In genomic region chr17:19270951-19271611, GRCh38 we compare ENCODE assay signal across 9 cellular contexts. TPM values are rescaled to one million over a fixed set of nuclear protein-coding genes. Genes with fewer than 3 reads are reported as not detected.
A peak's percentile ranks its signal among the peaks of the same experiment; 100 is the strongest.
DNase-seq lines count a peak whose midpoint lies in the region; ATAC-seq and TF ChIP-seq lines count a peak whose summit lies in the region.
"Had no signal": no experiment of that assay in that cellular context is flagged by ENCODE, and none has a peak within 500 bp of the region (broad histone marks: within the 10 kb centered on the region; RNA-seq: fewer than 3 reads in every experiment).

No MANE protein-coding gene starts in this region.

- BruUV-seq in OCI-LY7 (replicated peaks; lab: Mats Ljungman, UMichigan): no TSS peak

- H3K4me1 ChIP-seq in OCI-LY7 (ENCODE audit: insufficient read depth, low read length, poor library complexity, severe bottlenecking): peaks cover 49% of the 10 kb centered on the region
- peaks cover 31% of the 10 kb centered on the region for H3K4me1 ChIP-seq in mucosa of descending colon (ENCODE audit: low read depth)
- peaks cover 4% of the 10 kb centered on the region; the same call in 1 of the 2 replicates for H3K4me1 ChIP-seq in BE2C

- H2AFZ ChIP-seq in OCI-LY7 (ENCODE audit: low read length): no peak overlapping the region

- no peaks in the 10 kb centered on the region for H3K9me2 ChIP-seq in OCI-LY7 (ENCODE audit: insufficient read depth, low read length)

- peak overlapping the region; percentile 55 for H3K4me2 ChIP-seq in OCI-LY7 (ENCODE audit: low read length)

- peaks cover 6% of the 10 kb centered on the region; the same call in 1 of the 2 replicates for H3K79me2 ChIP-seq in OCI-LY7 (ENCODE audit: insufficient read depth, low read depth, low read length)

- no peaks in the 10 kb centered on the region for H4K20me1 ChIP-seq in OCI-LY7 (ENCODE audit: insufficient read depth, low read length)

- H3K27ac ChIP-seq in OCI-LY7 (ENCODE audit: low read depth, low read length, poor library complexity, severe bottlenecking): peak overlapping the region; percentile 27
- H3K27ac ChIP-seq: epithelial cell of prostate had no signal

- H3K4me3 ChIP-seq in HFF-Myc (replicated peaks; ENCODE audit: low read depth, low read length) (no peak overlapping the region), OCI-LY7 (ENCODE audit: low read depth, low read length, poor library complexity, severe bottlenecking) (peak overlapping the region; percentile 10), mucosa of descending colon (no peak overlapping the region), BE2C (ENCODE audit: low read depth, low read length) (no peak overlapping the region)

- H3K9me3 ChIP-seq in OCI-LY7 (ENCODE audit: low read length) (no peaks in the 10 kb centered on the region), mucosa of descending colon (no peaks in the 10 kb centered on the region), BE2C (no peaks in the 10 kb centered on the region)

- H3K36me3 ChIP-seq in OCI-LY7 (ENCODE audit: insufficient read depth, low read length): no peaks in the 10 kb centered on the region
- H3K36me3 ChIP-seq in mucosa of descending colon (ENCODE audit: low read depth): no peaks in the 10 kb centered on the region
- no peaks in the 10 kb centered on the region for H3K36me3 ChIP-seq in BE2C

- POLR2A ChIA-PET in OCI-LY7 (lab: Charles Lee): interaction anchor here (0.5 to 1.0 kb wide), 2 partner anchors 9 to 16 kb away, joined by 4 to 5 read pairs; no protein-coding TSS in a partner anchor

- CTCF ChIA-PET in OCI-LY7 (lab: Charles Lee; ENCODE audit: unreplicated experiment): interaction anchor here (0.6 kb wide), 1 partner anchor 27 kb away, joined by 3 read pairs; no protein-coding TSS in a partner anchor

- TF ChIP-seq CTCF in HFF-Myc (IDR thresholded peaks at IDR 0.05; ENCODE audit: low read depth, low read length, missing control alignments) (peak; percentile 1), OCI-LY7 (conservative IDR thresholded peaks at IDR 0.05; ENCODE audit: low read length) (no peak), mucosa of descending colon (IDR thresholded peaks at IDR 0.05) (no peak), BE2C (IDR thresholded peaks at IDR 0.05; ENCODE audit: low read depth, low read length) (no peak)

- no peak for DNase-seq in HFF-Myc (ENCODE audit: extremely low read depth, low read depth)
- peak; percentile 73 for DNase-seq in OCI-LY7 (ENCODE audit: low spot score)
- no peak for DNase-seq in mucosa of descending colon
- DNase-seq in BE2C: no peak
- DNase-seq in foreskin melanocyte: no peak
- no peak for DNase-seq in NCI-H128 (lab: John Stamatoyannopoulos, UW; ENCODE audit: unreplicated experiment)
- DNase-seq in NCI-H345 treated with DMSO at 0.1 percent for 48 hours (lab: John Stamatoyannopoulos, UW; ENCODE audit: unreplicated experiment): no peak

- ATAC-seq in GM18520 (IDR thresholded peaks at IDR 0.05; ENCODE audit: unreplicated experiment) (peak; percentile 90), mucosa of descending colon (peak; percentile 78)

- intact Hi-C loops in OCI-LY7 (cut with micrococcal nuclease; ENCODE audit: unreplicated experiment) (loop anchor here (2.0 kb wide), 1 partner anchor 34 kb away; no protein-coding TSS in a partner anchor), mucosa of descending colon (cut with DNase I, micrococcal nuclease) (no loop called here)

- H3K27me3 ChIP-seq in BE2C: no peaks in the 10 kb centered on the region

RNA-seq across cellular contexts. Expression of gene EPN2, which starts 33.9 kb away (rescaled TPM):
- 20.1 and 28.8 TPM in 2 replicates for total RNA-seq in OCI-LY7 (2014; rRNA removed; shearing (Covaris generic))
- 20.4 and 25.0 TPM in 2 replicates for total RNA-seq in OCI-LY7 (2022)
- 10 to 100 TPM; 32.6 to 75.8 (median 45.0) TPM for total RNA-seq in mucosa of descending colon
- polyA plus RNA-seq in BE2C (2012; ENCODE audit: insufficient read depth, insufficient read length, low read depth): 12.0 TPM
